ENCODE assay signal across 2 cellular contexts in genomic region chr10:43901302-43901701, GRCh38.
TF ChIP-seq lines count a peak whose summit lies in the region.

No MANE protein-coding gene starts in this region.

TF ChIP-seq in IMR-90, 13 proteins besides CTCF, POLR2A, EP300 and RAD21:
- TF ChIP-seq RCOR1 (IDR thresholded peaks at IDR 0.05; ENCODE audit: insufficient replicate concordance, low read length) (no peak), MAFK (IDR thresholded peaks at IDR 0.05; ENCODE audit: low read depth, low read length) (no peak), ELK1 (IDR thresholded peaks at IDR 0.05; ENCODE audit: borderline replicate concordance, low read depth, low read length) (no peak), FOS (IDR thresholded peaks at IDR 0.05; ENCODE audit: low read depth, low read length) (no peak), CHD1 (IDR thresholded peaks at IDR 0.05; ENCODE audit: low read depth, low read length) (no peak), NFE2L2 (IDR thresholded peaks at IDR 0.05; ENCODE audit: low read depth, low read length) (no peak), SMC3 (IDR thresholded peaks at IDR 0.05; ENCODE audit: low read depth, low read length) (no peak)

TF ChIP-seq in GM12878, 131 proteins besides CTCF, POLR2A, EP300 and RAD21:
- TF ChIP-seq HSF1 (IDR thresholded peaks at IDR 0.05; ENCODE audit: low read depth, low read length) (no peak), YBX1 (IDR thresholded peaks at IDR 0.05) (no peak), POLR2AphosphoS2 (IDR thresholded peaks at IDR 0.05; ENCODE audit: low read depth, low read length) (no peak), JUNB (IDR thresholded peaks at IDR 0.05) (no peak)
